In genomic region chr20:43826943-43827342, GRCh38 we compare ENCODE assay signal across 4 cellular contexts.
DNase-seq lines count a peak whose midpoint lies in the region; ATAC-seq, FAIRE-seq and TF ChIP-seq lines count a peak whose summit lies in the region.
"Not testable (repeated sequence)": the region's sequence is repeated elsewhere in the genome, so short reads cannot be mapped to it uniquely, and the experiment has no call there.

No MANE protein-coding gene starts in this region.

- H3K9ac ChIP-seq in BLaER1; K562 (ENCODE audit: insufficient read depth in 1 of 2, low read depth in 2 of 2, low read length in 2 of 2): not testable (repeated sequence)

- CTCF ChIA-PET in K562 (lab: Yijun Ruan, JAX; ENCODE audit: low intra/inter-chr PET ratio) = not testable (repeated sequence)

- ATAC-seq in K562 = not testable (repeated sequence)

- H4K20me1 ChIP-seq in BLaER1; K562 (replicated peaks; ENCODE audit: control insufficient read depth, insufficient read depth, low read length): not testable (repeated sequence)

- not testable (repeated sequence) for TF ChIP-seq RAD21 in K562 (CRISPR knock-in tag; conservative IDR thresholded peaks at IDR 0.05 in 1 of 2, IDR thresholded peaks at IDR 0.05 in 1 of 2)

- not testable (repeated sequence) for TF ChIP-seq POLR2A in GM12891 (IDR thresholded peaks at IDR 0.05; ENCODE audit: low read depth, low read length); K562 (conservative IDR thresholded peaks at IDR 0.05); esophagus muscularis mucosa (IDR thresholded peaks at IDR 0.05; ENCODE audit: low read depth)

- POLR2A ChIA-PET in K562 (lab: Yijun Ruan, JAX) = not testable (repeated sequence)

- H2AFZ ChIP-seq in K562 (ENCODE audit: low read depth, low read length) = not testable (repeated sequence)

- H3K27me3 ChIP-seq in BLaER1, esophagus muscularis mucosa: not testable (repeated sequence)
- peaks cover 2 to 15% of the 10 kb centered on the region in 2 experiments; a peak in 3 of 5 replicates for H3K27me3 ChIP-seq in K562 (ENCODE audit: control insufficient read depth in 2 of 2, insufficient read depth in 2 of 2, low read length in 2 of 2)

- peak overlapping the region; percentile 12; the same call in 1 of the 2 replicates for H3K4me2 ChIP-seq in BLaER1
- not testable (repeated sequence) for H3K4me2 ChIP-seq in K562 (ENCODE audit: insufficient read depth, low read length)

- in situ Hi-C loops in K562 (cut with MboI) = not testable (repeated sequence)

- DNase-seq in GM12891 (ENCODE audit: insufficient read length, low spot score); K562 (ENCODE audit: extremely low read depth in 1 of 4, low spot score in 3 of 4): not testable (repeated sequence)
- peak; percentile 53 for DNase-seq in esophagus muscularis mucosa (ENCODE audit: extremely low spot score)

- TF ChIP-seq CTCF in K562 (IDR thresholded peaks at IDR 0.05 in 2 of 3, conservative IDR thresholded peaks at IDR 0.05 in 1 of 3; ENCODE audit: insufficient read depth in 2 of 3, low read depth in 1 of 3, low read length in 3 of 3); esophagus muscularis mucosa (IDR thresholded peaks at IDR 0.05): not testable (repeated sequence)

- peaks cover 35% of the 10 kb centered on the region for H3K9me3 ChIP-seq in BLaER1
- not testable (repeated sequence) for H3K9me3 ChIP-seq in K562 (replicated peaks; ENCODE audit: control insufficient read depth, insufficient read depth, low read depth, low read length); esophagus muscularis mucosa

- not testable (repeated sequence) for TF ChIP-seq EP300 in K562 (IDR thresholded peaks at IDR 0.05; ENCODE audit: low read length); esophagus muscularis mucosa (IDR thresholded peaks at IDR 0.05)

- H3K4me1 ChIP-seq in BLaER1 = peaks cover 31% of the 10 kb centered on the region
- not testable (repeated sequence) for H3K4me1 ChIP-seq in K562 (replicated peaks in 1 of 2; ENCODE audit: control insufficient read depth in 2 of 2, insufficient read depth in 2 of 2, low read length in 2 of 2); esophagus muscularis mucosa

- FAIRE-seq in GM12891 (lab: Jason Lieb, UNC) = peak; percentile 61
- FAIRE-seq in K562 (lab: Jason Lieb, UNC) = not testable (repeated sequence)

- not testable (repeated sequence) for H3K79me2 ChIP-seq in K562 (ENCODE audit: control insufficient read depth, insufficient read depth, low read length)

- H3K36me3 ChIP-seq in BLaER1; K562 (ENCODE audit: control insufficient read depth, insufficient read depth, low read length); esophagus muscularis mucosa: not testable (repeated sequence)

- not testable (repeated sequence) for H3K27ac ChIP-seq in BLaER1; K562 (ENCODE audit: extremely low read depth, low read depth, low read length); esophagus muscularis mucosa (replicated peaks in 1 of 4)

- BruUV-seq in K562 (replicated peaks; lab: Mats Ljungman, UMichigan) = not testable (repeated sequence)

- not testable (repeated sequence) for H3K4me3 ChIP-seq in BLaER1, K562, esophagus muscularis mucosa

- intact Hi-C loops in K562 (cut with micrococcal nuclease); esophagus muscularis mucosa (cut with DNase I): not testable (repeated sequence)

- WGBS in K562 (ENCODE audit: insufficient coverage, low coverage, missing lambda C conversion rate) = 0% methylated on average over 5 of the region's 5 CpGs
- WGBS in esophagus muscularis mucosa = 72% methylated on average over 5 of the region's 5 CpGs

- H3K9me1 ChIP-seq in K562 (ENCODE audit: control insufficient read depth, insufficient read depth, low read length) = not testable (repeated sequence)

TF ChIP-seq in K562, 482 proteins besides CTCF, POLR2A, EP300 and RAD21:
- peak; percentile 53; the same call in 1 of the 2 replicates for TF ChIP-seq ZNF431 (CRISPR knock-in tag; IDR thresholded peaks at IDR 0.05)
